In genomic region chr21:46004168-46004861, GRCh38 we compare ENCODE assay signal across 20 cellular contexts. TPM values are rescaled to one million over a fixed set of nuclear protein-coding genes. Genes with fewer than 3 reads are reported as not detected.
DNase-seq lines count a peak whose midpoint lies in the region; ATAC-seq and TF ChIP-seq lines count a peak whose summit lies in the region.
"Had no signal": no experiment of that assay in that cellular context is flagged by ENCODE, and none has a peak within 500 bp of the region (broad histone marks: within the 10 kb centered on the region; RNA-seq: fewer than 3 reads in every experiment).

No MANE protein-coding gene starts in this region.

- no peaks in the 10 kb centered on the region for H3K36me3 ChIP-seq in smooth muscle cell (ENCODE audit: low read depth)
- H3K36me3 ChIP-seq: transverse colon had no signal

- no peaks in the 10 kb centered on the region for H3K9me3 ChIP-seq in smooth muscle cell (replicated peaks; ENCODE audit: low read depth)
- H3K9me3 ChIP-seq: body of pancreas, transverse colon had no signal

- TF ChIP-seq CTCF in smooth muscle cell (IDR thresholded peaks at IDR 0.05; ENCODE audit: borderline replicate concordance, insufficient read depth, poor library complexity, severe bottlenecking): no peak

- no peak overlapping the region for H2AFZ ChIP-seq in smooth muscle cell (ENCODE audit: low read depth)

- intact Hi-C loops in activated CD4-positive, alpha-beta T cell treated with anti-CD3 and anti-CD28 coated beads for 36 hours (cut with DNase I, micrococcal nuclease): no loop called here

- H3K9me3 Mint-ChIP-seq in activated CD4-positive, alpha-beta T cell treated with anti-CD3 and anti-CD28 coated beads for 36 hours (ENCODE audit: low read depth): peaks cover 3% of the 10 kb centered on the region
- peaks cover 3% of the 10 kb centered on the region for H3K9me3 Mint-ChIP-seq in activated CD8-positive, alpha-beta T cell treated with anti-CD3 and anti-CD28 coated beads, Interleukin-2, amount 10 ng/mL, durations not matched to agents 7 days and 5 days (ENCODE audit: insufficient read depth)

- CTCF ChIA-PET in activated CD4-positive, alpha-beta T cell treated with anti-CD3 and anti-CD28 coated beads for 36 hours (lab: Charles Lee): no interaction called here
- CTCF ChIA-PET in activated CD8-positive, alpha-beta T cell treated with anti-CD3 and anti-CD28 coated beads, Interleukin-2, amount 10 ng/mL, durations not matched to agents 7 days and 5 days (lab: Charles Lee): no interaction called here

- no peak overlapping the region for H3K9ac ChIP-seq in smooth muscle cell (ENCODE audit: low read depth)

- no peaks in the 10 kb centered on the region for H3K4me1 ChIP-seq in smooth muscle cell (ENCODE audit: low read depth)
- H3K4me1 ChIP-seq: body of pancreas, heart right ventricle, transverse colon had no signal

- no peaks in the 10 kb centered on the region for H3K79me2 ChIP-seq in smooth muscle cell (ENCODE audit: low read depth)

- POLR2A ChIA-PET in activated CD4-positive, alpha-beta T cell treated with anti-CD3 and anti-CD28 coated beads for 36 hours (lab: Charles Lee): interaction anchor here (0.5 kb wide), 1 partner anchor 8 kb away, joined by 3 read pairs; no protein-coding TSS in a partner anchor
- POLR2A ChIA-PET in activated CD8-positive, alpha-beta T cell treated with anti-CD3 and anti-CD28 coated beads, Interleukin-2, amount 10 ng/mL, durations not matched to agents 7 days and 5 days (lab: Charles Lee): no interaction called here

- H4K20me1 ChIP-seq in smooth muscle cell (ENCODE audit: low read depth): peaks cover 4% of the 10 kb centered on the region

- no peak overlapping the region for H3K4me3 ChIP-seq in smooth muscle cell
- H3K4me3 ChIP-seq: body of pancreas, dorsolateral prefrontal cortex, heart right ventricle, transverse colon had no signal

- peak; percentile 2 for DNase-seq in activated CD4-positive, alpha-beta T cell treated with anti-CD3 and anti-CD28 coated beads for 36 hours
- DNase-seq in activated CD4-positive, alpha-beta T cell treated with anti-CD3 and anti-CD28 coated beads for 48 hours: no peak
- peak; percentile 12 for DNase-seq in activated CD8-positive, alpha-beta T cell treated with anti-CD3 and anti-CD28 coated beads, Interleukin-2, amount 10 ng/mL, durations not matched to agents 7 days and 5 days
- DNase-seq in islet precursor cell (peak; percentile 47), smooth muscle cell (lab: John Stamatoyannopoulos, UW; ENCODE audit: unreplicated experiment) (no peak), mucosa of gallbladder (ENCODE audit: low spot score) (no peak)
- DNase-seq: activated CD8-positive, alpha-beta memory T cell treated with anti-CD3 and anti-CD28 coated beads, Interleukin-2, amount 50 U/mL, for 4 hours; activated naive CD4-positive, alpha-beta T cell treated with anti-CD3 and anti-CD28 coated beads for 36 hours; C1 segment of cervical spinal cord; MV-4-11; NCI-H2029; NCI-H69; transverse colon had no signal

- no peaks in the 10 kb centered on the region for H3K27me3 Mint-ChIP-seq in activated CD4-positive, alpha-beta T cell treated with anti-CD3 and anti-CD28 coated beads for 36 hours
- H3K27me3 Mint-ChIP-seq in activated CD8-positive, alpha-beta T cell treated with anti-CD3 and anti-CD28 coated beads, Interleukin-2, amount 10 ng/mL, durations not matched to agents 7 days and 5 days (ENCODE audit: low read depth): no peaks in the 10 kb centered on the region
- H3K27me3 Mint-ChIP-seq: IgD-negative memory B cell had no signal

- peaks cover 17% of the 10 kb centered on the region for H3F3A ChIP-seq in smooth muscle cell (ENCODE audit: low read depth)

- no peak overlapping the region for H3K4me2 ChIP-seq in smooth muscle cell

- H3K27ac Mint-ChIP-seq in activated CD4-positive, alpha-beta T cell treated with anti-CD3 and anti-CD28 coated beads for 36 hours: no peak overlapping the region
- no peak overlapping the region for H3K27ac Mint-ChIP-seq in activated CD8-positive, alpha-beta T cell treated with anti-CD3 and anti-CD28 coated beads, Interleukin-2, amount 10 ng/mL, durations not matched to agents 7 days and 5 days
- H3K27ac Mint-ChIP-seq: activated naive CD4-positive, alpha-beta T cell treated with anti-CD3 and anti-CD28 coated beads for 36 hours; IgD-negative memory B cell had no signal

- H3K4me1 Mint-ChIP-seq in activated CD4-positive, alpha-beta T cell treated with anti-CD3 and anti-CD28 coated beads for 36 hours: no peaks in the 10 kb centered on the region
- H3K4me1 Mint-ChIP-seq in activated CD8-positive, alpha-beta T cell treated with anti-CD3 and anti-CD28 coated beads, Interleukin-2, amount 10 ng/mL, durations not matched to agents 7 days and 5 days (ENCODE audit: low read depth): no peaks in the 10 kb centered on the region
- H3K4me1 Mint-ChIP-seq: IgD-negative memory B cell had no signal

- H3K27ac ChIP-seq in smooth muscle cell (ENCODE audit: low read depth): peak overlapping the region; percentile 19
- H3K27ac ChIP-seq: 22Rv1, body of pancreas, dorsolateral prefrontal cortex had no signal

- H3K4me3 Mint-ChIP-seq in activated CD4-positive, alpha-beta T cell treated with anti-CD3 and anti-CD28 coated beads for 36 hours: no peak overlapping the region
- no peak overlapping the region for H3K4me3 Mint-ChIP-seq in activated CD8-positive, alpha-beta T cell treated with anti-CD3 and anti-CD28 coated beads, Interleukin-2, amount 10 ng/mL, durations not matched to agents 7 days and 5 days
- H3K4me3 Mint-ChIP-seq: activated naive CD4-positive, alpha-beta T cell treated with anti-CD3 and anti-CD28 coated beads for 36 hours; IgD-negative memory B cell had no signal

- no peak for ATAC-seq in activated CD4-positive, alpha-beta T cell treated with anti-CD3 and anti-CD28 coated beads for 36 hours
- ATAC-seq in activated CD8-positive, alpha-beta T cell treated with anti-CD3 and anti-CD28 coated beads, Interleukin-2, amount 10 ng/mL, durations not matched to agents 7 days and 5 days: no peak
- ATAC-seq in GM21423 (IDR thresholded peaks at IDR 0.05; ENCODE audit: unreplicated experiment) (no peak), GM21825 (IDR thresholded peaks at IDR 0.05; ENCODE audit: unreplicated experiment) (no peak)
- ATAC-seq: body of pancreas had no signal

- no peaks in the 10 kb centered on the region for H3K27me3 ChIP-seq in smooth muscle cell (ENCODE audit: low read depth)
- H3K27me3 ChIP-seq: body of pancreas, dorsolateral prefrontal cortex, heart right ventricle, transverse colon had no signal

- no peaks in the 10 kb centered on the region for H3K36me3 Mint-ChIP-seq in activated CD4-positive, alpha-beta T cell treated with anti-CD3 and anti-CD28 coated beads for 36 hours (ENCODE audit: low read depth)
- H3K36me3 Mint-ChIP-seq in activated CD8-positive, alpha-beta T cell treated with anti-CD3 and anti-CD28 coated beads, Interleukin-2, amount 10 ng/mL, durations not matched to agents 7 days and 5 days (ENCODE audit: low read depth): no peaks in the 10 kb centered on the region
- H3K36me3 Mint-ChIP-seq: IgD-negative memory B cell had no signal

- 94% methylated on average over 24 of the region's 24 CpGs for WGBS in smooth muscle cell (ENCODE audit: low lambda C conversion rate)

RNA-seq across cellular contexts. Expression of gene COL6A1, which starts 22.7 kb away (rescaled TPM):
- under 1 TPM; 0.57 to 0.69 TPM for total RNA-seq in activated CD4-positive, alpha-beta T cell treated with anti-CD3 and anti-CD28 coated beads for 36 hours
- under 1 TPM; 0.26 to 0.42 TPM for total RNA-seq in activated CD8-positive, alpha-beta T cell treated with anti-CD3 and anti-CD28 coated beads, Interleukin-2, amount 10 ng/mL, durations not matched to agents 7 days and 5 days
- total RNA-seq in smooth muscle cell (1,267 and 1,292 TPM in 2 replicates), mucosa of gallbladder (583 TPM)
- 2,075 and 2,827 TPM in 2 replicates for polyA plus RNA-seq in smooth muscle cell
- polyA plus RNA-seq: IgD-negative memory B cell had no signal

Comparison
In these comparisons a context has a peak if more than half of its experiments do, and no peak if none do; other contexts are left out.
1. DNase-seq: peak in activated CD4-positive, alpha-beta T cell treated with anti-CD3 and anti-CD28 coated beads for 36 hours (single experiment), activated CD8-positive, alpha-beta T cell treated with anti-CD3 and anti-CD28 coated beads, Interleukin-2, amount 10 ng/mL, durations not matched to agents 7 days and 5 days (single experiment) and islet precursor cell (single experiment); none in activated CD4-positive, alpha-beta T cell treated with anti-CD3 and anti-CD28 coated beads for 48 hours (single experiment), smooth muscle cell (single experiment) and mucosa of gallbladder (single experiment).
2. RNA of gene COL6A1, which starts 22.7 kb away (total RNA-seq): 1,267 to 1,292 TPM in smooth muscle cell and 583 TPM in mucosa of gallbladder (single experiment); 0.57 to 0.69 TPM in activated CD4-positive, alpha-beta T cell treated with anti-CD3 and anti-CD28 coated beads for 36 hours and 0.26 to 0.42 TPM in activated CD8-positive, alpha-beta T cell treated with anti-CD3 and anti-CD28 coated beads, Interleukin-2, amount 10 ng/mL, durations not matched to agents 7 days and 5 days; every median in the first group is over 100 times any median in the second.